Comparison of ENCODE assay signal across 10 cellular contexts in genomic region chr6:75098709-75099108, GRCh38.
DNase-seq lines count a peak whose midpoint lies in the region; ATAC-seq, FAIRE-seq and TF ChIP-seq lines count a peak whose summit lies in the region.
"Had no signal": no experiment of that assay in that cellular context is flagged by ENCODE, and none has a peak within 500 bp of the region (broad histone marks: within the 10 kb centered on the region; RNA-seq: fewer than 3 reads in every experiment).

No MANE protein-coding gene starts in this region.

- H3K36me3 ChIP-seq in bronchial epithelial cell (ENCODE audit: control insufficient read depth, insufficient read depth, low read length), result no peaks in the 10 kb centered on the region
- H3K36me3 ChIP-seq in transverse colon, result peaks cover 0 to 4% (median 0%) of the 10 kb centered on the region in 4 donors
- H3K36me3 ChIP-seq in endodermal cell (ENCODE audit: control insufficient read depth, insufficient read depth, low read length), result no peaks in the 10 kb centered on the region
- H3K36me3 ChIP-seq: neutrophil had no signal

- H3K9me3 ChIP-seq in transverse colon, result no peaks in the 10 kb centered on the region
- no peaks in the 10 kb centered on the region for H3K9me3 ChIP-seq in endodermal cell (ENCODE audit: control insufficient read depth, low read length)
- H3K9me3 ChIP-seq: neutrophil had no signal

- no peak overlapping the region for H3K4me3 Mint-ChIP-seq in endodermal cell
- H3K4me3 Mint-ChIP-seq in natural killer cell, result no peak overlapping the region
- H3K4me3 Mint-ChIP-seq in CD14-positive monocyte, result no peak overlapping the region

- DNase-seq in HTR-8/SVneo (ENCODE audit: insufficient read length, low spot score) (peak; percentile 80), bronchial epithelial cell (ENCODE audit: low read depth) (peak; percentile 68), left lobe of liver (ENCODE audit: low spot score) (peak; percentile 45), transverse colon (peak; percentile 47), endodermal cell (no peak), NOMO-1 treated with dmso at 0.1 percent for 144 hours (lab: John Stamatoyannopoulos, UW; ENCODE audit: unreplicated experiment) (no peak), natural killer cell (no peak), CD14-positive monocyte (ENCODE audit: low spot score) (no peak)
- DNase-seq: NCI-H1436 had no signal

- H3K27me3 Mint-ChIP-seq in endodermal cell (ENCODE audit: insufficient read depth) (no peaks in the 10 kb centered on the region), natural killer cell (ENCODE audit: low read depth in 2 of 2) (no peaks in the 10 kb centered on the region), CD14-positive monocyte (ENCODE audit: low read depth in 3 of 3) (peaks cover 2 to 5% (median 2%) of the 10 kb centered on the region in 3 donors)

- peaks cover 0 to 19% (median 5%) of the 10 kb centered on the region in 4 donors for H3K4me1 ChIP-seq in transverse colon
- H3K4me1 ChIP-seq in endodermal cell (ENCODE audit: control insufficient read depth, insufficient read depth, low read length), result no peaks in the 10 kb centered on the region

- FAIRE-seq in HTR-8/SVneo (lab: Jason Lieb, UNC) (peak; percentile 69), bronchial epithelial cell (lab: Jason Lieb, UNC) (no peak)

- no peaks in the 10 kb centered on the region for H3K4me1 Mint-ChIP-seq in endodermal cell
- H3K4me1 Mint-ChIP-seq in natural killer cell, result no peaks in the 10 kb centered on the region
- H3K4me1 Mint-ChIP-seq in CD14-positive monocyte, result no peaks in the 10 kb centered on the region

- TF ChIP-seq EP300 in transverse colon (IDR thresholded peaks at IDR 0.05; ENCODE audit: low read depth), result no peak

- TF ChIP-seq CTCF in bronchial epithelial cell (IDR thresholded peaks at IDR 0.05; ENCODE audit: insufficient read depth, low read length, severe bottlenecking), result no peak
- no peak for TF ChIP-seq CTCF in transverse colon (IDR thresholded peaks at IDR 0.05)
- no peak for TF ChIP-seq CTCF in endodermal cell (conservative IDR thresholded peaks at IDR 0.05)
- TF ChIP-seq CTCF in natural killer cell (IDR thresholded peaks at IDR 0.05), result no peak
- TF ChIP-seq CTCF in CD14-positive monocyte (IDR thresholded peaks at IDR 0.05), result no peak

- no peaks in the 10 kb centered on the region for H3K9me3 Mint-ChIP-seq in endodermal cell
- H3K9me3 Mint-ChIP-seq in natural killer cell, result peaks cover 2 to 3% of the 10 kb centered on the region in 2 donors
- H3K9me3 Mint-ChIP-seq in CD14-positive monocyte, result peaks cover 0 to 3% (median 0%) of the 10 kb centered on the region in 7 donors

- H3K36me3 Mint-ChIP-seq in endodermal cell (ENCODE audit: low read depth), result no peaks in the 10 kb centered on the region
- H3K36me3 Mint-ChIP-seq in natural killer cell, result no peaks in the 10 kb centered on the region
- no peaks in the 10 kb centered on the region for H3K36me3 Mint-ChIP-seq in CD14-positive monocyte

- H3K27ac Mint-ChIP-seq in endodermal cell (no peak overlapping the region), natural killer cell (no peak overlapping the region), CD14-positive monocyte (no peak overlapping the region)

- H3K27me3 ChIP-seq in bronchial epithelial cell (ENCODE audit: control insufficient read depth, insufficient read depth, low read length) (no peaks in the 10 kb centered on the region), transverse colon (no peaks in the 10 kb centered on the region), endodermal cell (ENCODE audit: control insufficient read depth, insufficient read depth, low read length, poor library complexity, severe bottlenecking) (no peaks in the 10 kb centered on the region)
- H3K27me3 ChIP-seq: neutrophil had no signal

- intact Hi-C loops in transverse colon (cut with DNase I; ENCODE audit: low total_unique reads), result no loop called here
- intact Hi-C loops in natural killer cell (cut with micrococcal nuclease), result no loop called here
- intact Hi-C loops in CD14-positive monocyte (cut with micrococcal nuclease), result no loop called here

- no peak overlapping the region for H3K9ac ChIP-seq in endodermal cell (ENCODE audit: extremely low read depth, low read length, poor library complexity, severe bottlenecking)

- H3K4me3 ChIP-seq in bronchial epithelial cell (ENCODE audit: low read depth, low read length), result no peak overlapping the region
- no peak overlapping the region for H3K4me3 ChIP-seq in transverse colon
- no peak overlapping the region for H3K4me3 ChIP-seq in endodermal cell (ENCODE audit: low read length)

- in situ Hi-C loops in transverse colon (cut with MboI; ENCODE audit: low pct_ligation_motif_present in 1 of 4, low pct_unique_long_range_greater_than_20kb in 1 of 4, low sequenced_read_pairs in 3 of 4), result no loop called here

- 17 to 35% methylated on average over 3 to 5 of the region's 5 CpGs for WGBS in transverse colon (ENCODE audit: low coverage in 1 of 2), 2 donors
- WGBS in endodermal cell (ENCODE audit: insufficient coverage in 1 of 2, insufficient read length in 1 of 2), 2 experiments, result 91 to 92% methylated on average over 3 to 5 of the region's 5 CpGs

- ATAC-seq in left lobe of liver (peak; percentile 95), natural killer cell (no peak)

- TF ChIP-seq POLR2A in transverse colon (IDR thresholded peaks at IDR 0.05), result no peak

- peak overlapping the region; percentile 56 to 79 (median 74) for H3K27ac ChIP-seq in transverse colon
- no peak overlapping the region for H3K27ac ChIP-seq in endodermal cell (ENCODE audit: low read depth, low read length)
- H3K27ac ChIP-seq: neutrophil had no signal

Comparison
In these comparisons a context has a peak if more than half of its experiments do, and no peak if none do; other contexts are left out.
1. DNase-seq: peak in HTR-8/SVneo (single experiment), bronchial epithelial cell (single experiment), left lobe of liver (single experiment) and transverse colon (single experiment); none in endodermal cell (single experiment), NOMO-1 treated with dmso at 0.1 percent for 144 hours (single experiment), natural killer cell (single experiment) and CD14-positive monocyte (single experiment).